Comparison of ENCODE assay signal across 5 cellular contexts in the genomic region with DNA sequence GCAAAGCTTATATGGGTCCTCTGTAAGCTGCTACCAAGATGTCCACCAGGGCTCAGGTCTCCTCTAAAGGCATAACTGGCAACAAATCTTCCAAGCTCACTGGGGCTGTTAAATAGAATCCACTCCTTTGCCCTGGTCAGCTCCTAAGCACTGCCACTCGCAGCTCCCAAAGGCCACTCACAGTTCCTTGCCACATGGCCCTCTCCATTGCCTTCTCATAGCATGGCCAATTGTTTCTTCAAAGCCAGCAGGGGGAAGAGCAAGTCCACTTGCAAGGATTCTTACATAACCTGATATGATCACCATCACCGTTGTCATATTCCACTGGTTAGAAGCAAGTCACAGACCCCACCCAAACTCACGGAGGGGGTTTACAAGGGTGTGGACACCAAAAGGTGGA.
"Had no signal": no experiment of that assay in that cellular context is flagged by ENCODE, and none has a peak within 500 bp of the region (broad histone marks: within the 10 kb centered on the region; RNA-seq: fewer than 3 reads in every experiment).

No MANE protein-coding gene starts in this region.

- ATAC-seq: K562 had no signal

- FAIRE-seq: HTR-8/SVneo, K562 had no signal

- H3K4me3 ChIP-seq: K562 had no signal

- H3K27ac ChIP-seq: HL-60 had no signal

- DNase-seq: IMR-90, KBM-7 had no signal
